13 cellular contexts compared by ENCODE assay signal in the genomic region with DNA sequence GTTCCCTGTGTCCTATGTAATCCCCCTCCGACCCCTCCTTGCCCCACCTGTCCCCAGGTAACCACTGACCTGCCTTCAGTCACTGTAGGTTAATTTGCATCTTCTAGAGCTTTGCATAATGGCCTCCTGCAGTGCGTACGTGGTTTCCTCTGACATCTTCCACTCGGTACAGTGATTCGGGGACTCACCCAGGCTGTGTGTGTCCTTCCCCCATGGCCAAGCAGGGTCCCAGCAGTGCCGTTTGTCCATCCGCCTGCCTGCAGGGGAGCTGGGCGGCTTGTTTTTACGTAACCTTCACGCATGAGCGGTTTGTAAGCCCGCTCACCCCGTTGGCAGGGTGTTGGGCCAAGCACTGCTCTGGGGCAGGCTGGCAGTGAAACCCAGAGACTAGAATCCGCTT. TPM values are rescaled to one million over a fixed set of nuclear protein-coding genes. Genes with fewer than 3 reads are reported as not detected.
A peak's percentile ranks its signal among the peaks of the same experiment; 100 is the strongest.
DNase-seq lines count a peak whose midpoint lies in the region; ATAC-seq, FAIRE-seq and TF ChIP-seq lines count a peak whose summit lies in the region.
"Had no signal": no experiment of that assay in that cellular context is flagged by ENCODE, and none has a peak within 500 bp of the region (broad histone marks: within the 10 kb centered on the region; RNA-seq: fewer than 3 reads in every experiment).

No MANE protein-coding gene starts in this region.

- H4K5ac ChIP-seq in H1 (ENCODE audit: insufficient read length, low read depth, low read length) = no peak overlapping the region

- no peak for TF ChIP-seq RAD21 in H1 (IDR thresholded peaks at IDR 0.05 in 1 of 2, conservative IDR thresholded peaks at IDR 0.05 in 1 of 2; ENCODE audit: low read depth in 2 of 2, low read length in 2 of 2)

- peak overlapping the region; percentile 90; the same call in 1 of the 2 replicates for H4K8ac ChIP-seq in H1 (ENCODE audit: extremely low read depth, insufficient read depth, low read length)

- H3K27ac ChIP-seq in heart right ventricle (no peak overlapping the region), H1 (ENCODE audit: low read depth, low read length) (no peak overlapping the region)

- peak overlapping the region; percentile 56 to 58 for H3K4me2 ChIP-seq in H1 (ENCODE audit: insufficient read depth in 1 of 2, low read depth in 2 of 2, low read length in 2 of 2)

- POLR2A ChIA-PET in H1 (lab: Charles Lee; ENCODE audit: partially characterized antibody) = interaction anchor here (1.0 to 2.2 kb wide), 4 partner anchors 8 to 34 kb away, joined by 3 to 5 read pairs (median 4); partner anchors contain the start of gene MAPK8IP3
- POLR2A ChIA-PET in activated CD8-positive, alpha-beta T cell treated with anti-CD3 and anti-CD28 coated beads for 36 hours (lab: Charles Lee) = no interaction called here
- POLR2A ChIA-PET in activated CD4-positive, alpha-beta T cell treated with anti-CD3 and anti-CD28 coated beads for 36 hours (lab: Charles Lee) = no interaction called here

- peaks cover 5 to 20% of the 10 kb centered on the region in 2 experiments for H4K20me1 ChIP-seq in H1 (replicated peaks in 1 of 2; ENCODE audit: control insufficient read depth in 1 of 2, insufficient read depth in 2 of 2, low read length in 2 of 2)

- no peak for TF ChIP-seq CTCF in heart right ventricle (IDR thresholded peaks at IDR 0.05)
- TF ChIP-seq CTCF in H1 (IDR thresholded peaks at IDR 0.05; ENCODE audit: control extremely low read depth in 1 of 3, insufficient read depth in 1 of 3, low read depth in 1 of 3, low read length in 3 of 3) = no peak
- no peak for TF ChIP-seq CTCF in activated CD8-positive, alpha-beta T cell treated with anti-CD3 and anti-CD28 coated beads for 36 hours (IDR thresholded peaks at IDR 0.05)

- H3K27me3 ChIP-seq in heart right ventricle (no peaks in the 10 kb centered on the region), H1 (replicated peaks in 1 of 4; ENCODE audit: control insufficient read depth in 3 of 4, extremely low read depth in 1 of 4, insufficient read depth in 3 of 4, low read length in 3 of 4) (no peaks in the 10 kb centered on the region)

- H3K4ac ChIP-seq in H1 (replicated peaks; ENCODE audit: insufficient read length, low read depth, low read length) = no peak overlapping the region

- H3K23me2 ChIP-seq in H1 (ENCODE audit: low read depth, low read length) = no peaks in the 10 kb centered on the region

- no peak overlapping the region for H3K4me3 Mint-ChIP-seq in activated CD8-positive, alpha-beta T cell treated with anti-CD3 and anti-CD28 coated beads for 36 hours
- H3K4me3 Mint-ChIP-seq in activated CD4-positive, alpha-beta T cell treated with anti-CD3 and anti-CD28 coated beads for 36 hours = no peak overlapping the region

- H3K9me3 ChIP-seq in heart right ventricle (no peaks in the 10 kb centered on the region), H1 (ENCODE audit: insufficient read depth in 2 of 2, low read depth in 1 of 2, low read length in 1 of 2) (no peaks in the 10 kb centered on the region)

- intact Hi-C loops in Right ventricle myocardium inferior (cut with DNase I) = no loop called here
- intact Hi-C loops in heart right ventricle (cut with DNase I) = no loop called here
- intact Hi-C loops in activated CD8-positive, alpha-beta T cell treated with anti-CD3 and anti-CD28 coated beads for 36 hours (cut with micrococcal nuclease) = no loop called here
- intact Hi-C loops in activated CD4-positive, alpha-beta T cell treated with anti-CD3 and anti-CD28 coated beads for 36 hours (cut with DNase I, micrococcal nuclease) = no loop called here

- TF ChIP-seq EP300 in H1 (IDR thresholded peaks at IDR 0.05; ENCODE audit: borderline replicate concordance in 1 of 2, low read depth in 2 of 2, low read length in 2 of 2) = no peak

- no peaks in the 10 kb centered on the region for H3K27me3 Mint-ChIP-seq in activated CD8-positive, alpha-beta T cell treated with anti-CD3 and anti-CD28 coated beads for 36 hours
- H3K27me3 Mint-ChIP-seq in activated CD4-positive, alpha-beta T cell treated with anti-CD3 and anti-CD28 coated beads for 36 hours = no peaks in the 10 kb centered on the region

- 0 out of 2 replicates have a peak overlapping the region, but pooled peaks have one; percentile 3 for H2BK5ac ChIP-seq in H1 (ENCODE audit: low read depth, low read length)

- DNase-seq in Right ventricle myocardium inferior (ENCODE audit: missing footprints) (peak; percentile 35), heart right ventricle (no peak), H1 (ENCODE audit: low read depth in 1 of 2, low spot score in 2 of 2) (no peak), superior temporal gyrus (ENCODE audit: extremely low spot score) (peak; percentile 8), DMS 273 (lab: John Stamatoyannopoulos, UW; ENCODE audit: unreplicated experiment) (no peak)
- DNase-seq in activated CD8-positive, alpha-beta T cell treated with anti-CD3 and anti-CD28 coated beads for 36 hours = no peak
- no peak for DNase-seq in activated CD4-positive, alpha-beta T cell treated with anti-CD3 and anti-CD28 coated beads for 36 hours
- DNase-seq: activated naive CD4-positive, alpha-beta T cell; cortex of kidney; glutamatergic neuron; midbrain; NCI-H1694 treated with DMSO at 0.1 percent for 48 hours had no signal

- H3K4me3 ChIP-seq in heart right ventricle (no peak overlapping the region), H1 (ENCODE audit: extremely low read depth in 1 of 4, insufficient read depth in 2 of 4, low read depth in 3 of 4, low read length in 4 of 4) (0 out of 8 replicates have a peak overlapping the region, but pooled peaks of 2 of the 4 experiments have one; percentile 0 to 10)

- peaks cover 11% of the 10 kb centered on the region for H3K79me1 ChIP-seq in H1 (ENCODE audit: low read depth, low read length)

- no peaks in the 10 kb centered on the region for H3K36me3 Mint-ChIP-seq in activated CD8-positive, alpha-beta T cell treated with anti-CD3 and anti-CD28 coated beads for 36 hours (ENCODE audit: low read depth)
- H3K36me3 Mint-ChIP-seq in activated CD4-positive, alpha-beta T cell treated with anti-CD3 and anti-CD28 coated beads for 36 hours (ENCODE audit: low read depth) = peaks cover 1% of the 10 kb centered on the region

- no peak overlapping the region for H3K56ac ChIP-seq in H1 (replicated peaks; ENCODE audit: insufficient read length, low read depth, low read length)

- H2AFZ ChIP-seq in H1 (ENCODE audit: low read length) = no peak overlapping the region

- H3K36me3 ChIP-seq in heart right ventricle = peaks cover 0 to 9% (median 0%) of the 10 kb centered on the region in 9 donors
- no peaks in the 10 kb centered on the region for H3K36me3 ChIP-seq in H1 (ENCODE audit: control insufficient read depth in 2 of 4, insufficient read depth in 4 of 4, low read length in 3 of 4)

- H3K4me1 ChIP-seq in heart right ventricle (peaks cover 7 to 70% (median 33%) of the 10 kb centered on the region in 9 donors), H1 (replicated peaks in 1 of 4; ENCODE audit: control insufficient read depth in 3 of 4, insufficient read depth in 4 of 4, low read length in 3 of 4) (peaks cover 9 to 16% (median 13%) of the 10 kb centered on the region in 4 experiments)

- H2BK20ac ChIP-seq in H1 (ENCODE audit: low read length) = no peak overlapping the region

- FAIRE-seq in H1 (lab: Jason Lieb, UNC) = no peak

- CTCF ChIA-PET in H1 (lab: Charles Lee; ENCODE audit: partially characterized antibody) = no interaction called here
- CTCF ChIA-PET in activated CD8-positive, alpha-beta T cell treated with anti-CD3 and anti-CD28 coated beads for 36 hours (lab: Charles Lee) = no interaction called here
- CTCF ChIA-PET in activated CD4-positive, alpha-beta T cell treated with anti-CD3 and anti-CD28 coated beads for 36 hours (lab: Charles Lee) = interaction anchor here (0.6 kb wide), 1 partner anchor 723 kb away, joined by 3 read pairs; no protein-coding TSS in a partner anchor

- H3K4me1 Mint-ChIP-seq in activated CD8-positive, alpha-beta T cell treated with anti-CD3 and anti-CD28 coated beads for 36 hours (ENCODE audit: low read depth) = peaks cover 30% of the 10 kb centered on the region
- peaks cover 28% of the 10 kb centered on the region for H3K4me1 Mint-ChIP-seq in activated CD4-positive, alpha-beta T cell treated with anti-CD3 and anti-CD28 coated beads for 36 hours

- H3K79me2 ChIP-seq in H1 (ENCODE audit: control insufficient read depth in 1 of 2, insufficient read depth in 2 of 2, low read length in 2 of 2) = peaks cover 2 to 49% of the 10 kb centered on the region in 2 experiments; a peak in 3 of 4 replicates

- 82 to 86% methylated on average over 14 of the region's 14 CpGs for WGBS in heart right ventricle, 2 donors
- 56% methylated on average over 14 of the region's 14 CpGs; no CpG with 5 or more reads in 1 of the 2 experiments for WGBS in H1 (ENCODE audit: extremely low coverage in 1 of 2, insufficient coverage in 1 of 2, insufficient read length in 1 of 2, insufficient replicate concordance in 2 of 2, low coverage in 1 of 2, low lambda C conversion rate in 2 of 2, missing lambda C conversion rate in 1 of 2), 2 experiments

- H2AK5ac ChIP-seq in H1 (ENCODE audit: low read depth, low read length) = 0 out of 2 replicates have a peak overlapping the region, but pooled peaks have one; percentile 54

- peak overlapping the region; percentile 10; the same call in 1 of the 2 replicates for H3K18ac ChIP-seq in H1 (ENCODE audit: extremely low read depth, low read length)

- no peak overlapping the region for H3K27ac Mint-ChIP-seq in activated CD8-positive, alpha-beta T cell treated with anti-CD3 and anti-CD28 coated beads for 36 hours
- H3K27ac Mint-ChIP-seq in activated CD4-positive, alpha-beta T cell treated with anti-CD3 and anti-CD28 coated beads for 36 hours = no peak overlapping the region

- no peak overlapping the region for H3K23ac ChIP-seq in H1 (ENCODE audit: insufficient read length)

- H3K9me3 Mint-ChIP-seq in activated CD8-positive, alpha-beta T cell treated with anti-CD3 and anti-CD28 coated beads for 36 hours = no peaks in the 10 kb centered on the region
- no peaks in the 10 kb centered on the region for H3K9me3 Mint-ChIP-seq in activated CD4-positive, alpha-beta T cell treated with anti-CD3 and anti-CD28 coated beads for 36 hours (ENCODE audit: low read depth)

- ATAC-seq in Right ventricle myocardium inferior (no peak), heart right ventricle (no peak), HG03280 (IDR thresholded peaks at IDR 0.05; ENCODE audit: unreplicated experiment) (peak; percentile 56)
- ATAC-seq in activated CD8-positive, alpha-beta T cell treated with anti-CD3 and anti-CD28 coated beads for 36 hours = no peak
- no peak for ATAC-seq in activated CD4-positive, alpha-beta T cell treated with anti-CD3 and anti-CD28 coated beads for 36 hours

- TF ChIP-seq POLR2A in H1 (IDR thresholded peaks at IDR 0.05; ENCODE audit: control extremely low read depth in 1 of 2, low read depth in 2 of 2, low read length in 2 of 2) = no peak

- H2BK12ac ChIP-seq in H1 (ENCODE audit: low read depth, low read length) = no peak overlapping the region; the same call in 1 of the 2 replicates

- peak overlapping the region in 2 of 4 experiments; percentile 15 to 36; a peak in 1 of 7 replicates for H3K9ac ChIP-seq in H1 (replicated peaks in 1 of 4; ENCODE audit: extremely low read depth in 1 of 4, low read depth in 3 of 4, low read length in 3 of 4)

- H4K91ac ChIP-seq in H1 (replicated peaks; ENCODE audit: insufficient read length, low read length) = peak overlapping the region; percentile 66

- no peak overlapping the region for H2BK120ac ChIP-seq in H1 (replicated peaks; ENCODE audit: low read depth, low read length)

- H2BK15ac ChIP-seq in H1 (ENCODE audit: low read length) = no peak overlapping the region

- H3K14ac ChIP-seq in H1 (ENCODE audit: insufficient read length) = no peak overlapping the region

RNA-seq across cellular contexts. Expression of gene MAPK8IP3, which starts 7.9 kb away (rescaled TPM):
- 66.4 TPM for total RNA-seq in Right ventricle myocardium inferior
- total RNA-seq in heart right ventricle = 10 to 100 TPM; 61.3 to 96.0 (median 71.7) TPM
- 100 to 1,000 TPM in 1 of 2 donors, 10 to 100 TPM in 1; 31.2 to 126 TPM for polyA plus RNA-seq in heart right ventricle
- total RNA-seq in H1 (2021; fragmentation: NEBNext Ultra II Directional; extraction: Animal tissue kit (Norgen Biotek cat#: 25700)) = 41.4 and 43.4 TPM in 2 replicates
- 16.9 and 27.9 TPM in 2 replicates for polyA plus RNA-seq in H1 (2011; rRNA removed)
- polyA plus RNA-seq in H1 (2011; cell fraction: cytosol; rRNA removed) = 32.3 TPM
- 174 TPM for polyA plus RNA-seq in H1 (2011; cell fraction: nucleus; rRNA removed)
- polyA plus RNA-seq in H1 (2012, experiment 1 of 2) = 31.6 to 50.2 TPM (median 47.8 TPM) in 4 replicates
- 19.0 TPM for polyA plus RNA-seq in H1 (2012, experiment 2 of 2)
- polyA plus RNA-seq in H1 (2013, experiment 1 of 2) = 28.5 TPM
- polyA plus RNA-seq in H1 (2013, experiment 2 of 2) = 25.8 TPM
- 20.9 and 23.0 TPM in 2 replicates for polyA minus RNA-seq in H1 (2011; rRNA and poly(A)+ RNA removed)
- 32.1 TPM for polyA minus RNA-seq in H1 (2011; cell fraction: cytosol; rRNA and poly(A)+ RNA removed)
- polyA minus RNA-seq in H1 (2011; cell fraction: nucleus; rRNA and poly(A)+ RNA removed) = 67.2 TPM
- total RNA-seq in activated CD8-positive, alpha-beta T cell treated with anti-CD3 and anti-CD28 coated beads for 36 hours = 10 to 100 TPM; 58.4 to 65.1 TPM
- 10 to 100 TPM; 56.7 to 57.6 TPM for total RNA-seq in activated CD4-positive, alpha-beta T cell treated with anti-CD3 and anti-CD28 coated beads for 36 hours

RNA-seq across cellular contexts. Expression of gene JPT2, which starts 35.9 kb away (rescaled TPM):
- total RNA-seq in Right ventricle myocardium inferior (41.5 TPM), heart right ventricle (10 to 100 TPM; 20.2 to 57.5 (median 32.2) TPM)
- polyA plus RNA-seq in heart right ventricle (10 to 100 TPM; 10.0 to 38.1 TPM), H1 (2011; rRNA removed) (67.6 and 70.8 TPM in 2 replicates)
- total RNA-seq in H1 (2021; fragmentation: NEBNext Ultra II Directional; extraction: Animal tissue kit (Norgen Biotek cat#: 25700)) = 197 and 199 TPM in 2 replicates
- 86.6 TPM for polyA plus RNA-seq in H1 (2011; cell fraction: cytosol; rRNA removed)
- polyA plus RNA-seq in H1 (2011; cell fraction: nucleus; rRNA removed) = 66.1 TPM
- polyA plus RNA-seq in H1 (2012, experiment 1 of 2) = 108 to 121 TPM (median 116 TPM) in 4 replicates
- 65.0 TPM for polyA plus RNA-seq in H1 (2012, experiment 2 of 2)
- 101 TPM for polyA plus RNA-seq in H1 (2013, experiment 1 of 2)
- 104 TPM for polyA plus RNA-seq in H1 (2013, experiment 2 of 2)
- polyA minus RNA-seq in H1 (2011; rRNA and poly(A)+ RNA removed) = 76.5 and 91.0 TPM in 2 replicates
- polyA minus RNA-seq in H1 (2011; cell fraction: cytosol; rRNA and poly(A)+ RNA removed) = 55.5 TPM
- polyA minus RNA-seq in H1 (2011; cell fraction: nucleus; rRNA and poly(A)+ RNA removed) = 37.6 TPM
- 10 to 100 TPM; 61.5 to 62.2 TPM for total RNA-seq in activated CD8-positive, alpha-beta T cell treated with anti-CD3 and anti-CD28 coated beads for 36 hours
- total RNA-seq in activated CD4-positive, alpha-beta T cell treated with anti-CD3 and anti-CD28 coated beads for 36 hours = 100 to 1,000 TPM in 1 of 2 experiments, 10 to 100 TPM in 1; 77.1 to 111 TPM

RNA-seq across cellular contexts. Expression of gene NME3, which starts 57.4 kb away (rescaled TPM):
- total RNA-seq in Right ventricle myocardium inferior = 33.9 TPM
- 10 to 100 TPM; 21.8 to 41.1 (median 30.3) TPM for total RNA-seq in heart right ventricle
- 100 to 1,000 TPM in 1 of 2 donors, 10 to 100 TPM in 1; 47.7 to 176 TPM for polyA plus RNA-seq in heart right ventricle
- 70.9 and 72.5 TPM in 2 replicates for total RNA-seq in H1 (2021; fragmentation: NEBNext Ultra II Directional; extraction: Animal tissue kit (Norgen Biotek cat#: 25700))
- 163 and 214 TPM in 2 replicates for polyA plus RNA-seq in H1 (2011; rRNA removed)
- 121 TPM for polyA plus RNA-seq in H1 (2011; cell fraction: cytosol; rRNA removed)
- 208 TPM for polyA plus RNA-seq in H1 (2011; cell fraction: nucleus; rRNA removed)
- polyA plus RNA-seq in H1 (2012, experiment 1 of 2) = 38.1 to 86.9 TPM (median 80.9 TPM) in 4 replicates
- 93.0 TPM for polyA plus RNA-seq in H1 (2012, experiment 2 of 2)
- 73.8 TPM for polyA plus RNA-seq in H1 (2013, experiment 1 of 2)
- 79.6 TPM for polyA plus RNA-seq in H1 (2013, experiment 2 of 2)
- 4.7 and 7.5 TPM in 2 replicates for polyA minus RNA-seq in H1 (2011; rRNA and poly(A)+ RNA removed)
- polyA minus RNA-seq in H1 (2011; cell fraction: cytosol; rRNA and poly(A)+ RNA removed) = 31.9 TPM
- 46.7 TPM for polyA minus RNA-seq in H1 (2011; cell fraction: nucleus; rRNA and poly(A)+ RNA removed)
- total RNA-seq in activated CD8-positive, alpha-beta T cell treated with anti-CD3 and anti-CD28 coated beads for 36 hours = 10 to 100 TPM; 37.8 to 39.6 TPM
- 10 to 100 TPM; 23.7 to 43.6 TPM for total RNA-seq in activated CD4-positive, alpha-beta T cell treated with anti-CD3 and anti-CD28 coated beads for 36 hours

RNA-seq across cellular contexts. Expression of gene EME2, which starts 58.7 kb away (rescaled TPM):
- total RNA-seq in Right ventricle myocardium inferior = 8.2 TPM
- 10 to 100 TPM in 1 of 10 donors, 1 to 10 TPM in 9; 4.9 to 13.8 (median 7.3) TPM for total RNA-seq in heart right ventricle
- polyA plus RNA-seq in heart right ventricle = 10 to 100 TPM in 1 of 2 donors, 1 to 10 TPM in 1; 3.0 to 17.9 TPM
- total RNA-seq in H1 (2021; fragmentation: NEBNext Ultra II Directional; extraction: Animal tissue kit (Norgen Biotek cat#: 25700)) = 19.3 and 19.7 TPM in 2 replicates
- polyA plus RNA-seq in H1 (2011; rRNA removed) = 13.1 and 17.0 TPM in 2 replicates
- 17.4 TPM for polyA plus RNA-seq in H1 (2011; cell fraction: cytosol; rRNA removed)
- 144 TPM for polyA plus RNA-seq in H1 (2011; cell fraction: nucleus; rRNA removed)
- 15.4 to 20.9 TPM (median 18.8 TPM) in 4 replicates for polyA plus RNA-seq in H1 (2012, experiment 1 of 2)
- 10.1 TPM for polyA plus RNA-seq in H1 (2012, experiment 2 of 2)
- polyA plus RNA-seq in H1 (2013, experiment 1 of 2) = 6.1 TPM
- 4.8 TPM for polyA plus RNA-seq in H1 (2013, experiment 2 of 2)
- polyA minus RNA-seq in H1 (2011; rRNA and poly(A)+ RNA removed) = 4.4 and 4.6 TPM in 2 replicates
- 8.2 TPM for polyA minus RNA-seq in H1 (2011; cell fraction: cytosol; rRNA and poly(A)+ RNA removed)
- 33.1 TPM for polyA minus RNA-seq in H1 (2011; cell fraction: nucleus; rRNA and poly(A)+ RNA removed)
- total RNA-seq in activated CD8-positive, alpha-beta T cell treated with anti-CD3 and anti-CD28 coated beads for 36 hours = 10 to 100 TPM; 15.5 to 15.6 TPM
- 10 to 100 TPM; 13.1 to 18.4 TPM for total RNA-seq in activated CD4-positive, alpha-beta T cell treated with anti-CD3 and anti-CD28 coated beads for 36 hours

RNA-seq across cellular contexts. Expression of gene MRPS34, which starts 59.0 kb away (rescaled TPM):
- total RNA-seq in Right ventricle myocardium inferior = 80.8 TPM
- 10 to 100 TPM; 57.8 to 94.9 (median 76.2) TPM for total RNA-seq in heart right ventricle
- polyA plus RNA-seq in heart right ventricle = 100 to 1,000 TPM in 1 of 2 donors, 10 to 100 TPM in 1; 84.7 to 141 TPM
- total RNA-seq in H1 (2021; fragmentation: NEBNext Ultra II Directional; extraction: Animal tissue kit (Norgen Biotek cat#: 25700)) = 252 and 267 TPM in 2 replicates
- polyA plus RNA-seq in H1 (2011; rRNA removed) = 168 and 250 TPM in 2 replicates
- polyA plus RNA-seq in H1 (2011; cell fraction: cytosol; rRNA removed) = 256 TPM
- 198 TPM for polyA plus RNA-seq in H1 (2011; cell fraction: nucleus; rRNA removed)
- 193 to 245 TPM (median 224 TPM) in 4 replicates for polyA plus RNA-seq in H1 (2012, experiment 1 of 2)
- 253 TPM for polyA plus RNA-seq in H1 (2012, experiment 2 of 2)
- polyA plus RNA-seq in H1 (2013, experiment 1 of 2) = 216 TPM
- polyA plus RNA-seq in H1 (2013, experiment 2 of 2) = 235 TPM
- 35.3 and 37.0 TPM in 2 replicates for polyA minus RNA-seq in H1 (2011; rRNA and poly(A)+ RNA removed)
- 103 TPM for polyA minus RNA-seq in H1 (2011; cell fraction: cytosol; rRNA and poly(A)+ RNA removed)
- 46.1 TPM for polyA minus RNA-seq in H1 (2011; cell fraction: nucleus; rRNA and poly(A)+ RNA removed)
- total RNA-seq in activated CD8-positive, alpha-beta T cell treated with anti-CD3 and anti-CD28 coated beads for 36 hours = 100 to 1,000 TPM; 175 to 193 TPM
- total RNA-seq in activated CD4-positive, alpha-beta T cell treated with anti-CD3 and anti-CD28 coated beads for 36 hours = 100 to 1,000 TPM; 146 to 175 TPM

Comparison
In these comparisons a context has a peak if more than half of its experiments do, and no peak if none do; other contexts are left out.
1. DNase-seq: peak in Right ventricle myocardium inferior (single experiment) and superior temporal gyrus (single experiment); none in heart right ventricle (0 of 2), H1 (0 of 2), DMS 273 (single experiment), activated CD8-positive, alpha-beta T cell treated with anti-CD3 and anti-CD28 coated beads for 36 hours (single experiment) and activated CD4-positive, alpha-beta T cell treated with anti-CD3 and anti-CD28 coated beads for 36 hours (single experiment).